In the genomic region with DNA sequence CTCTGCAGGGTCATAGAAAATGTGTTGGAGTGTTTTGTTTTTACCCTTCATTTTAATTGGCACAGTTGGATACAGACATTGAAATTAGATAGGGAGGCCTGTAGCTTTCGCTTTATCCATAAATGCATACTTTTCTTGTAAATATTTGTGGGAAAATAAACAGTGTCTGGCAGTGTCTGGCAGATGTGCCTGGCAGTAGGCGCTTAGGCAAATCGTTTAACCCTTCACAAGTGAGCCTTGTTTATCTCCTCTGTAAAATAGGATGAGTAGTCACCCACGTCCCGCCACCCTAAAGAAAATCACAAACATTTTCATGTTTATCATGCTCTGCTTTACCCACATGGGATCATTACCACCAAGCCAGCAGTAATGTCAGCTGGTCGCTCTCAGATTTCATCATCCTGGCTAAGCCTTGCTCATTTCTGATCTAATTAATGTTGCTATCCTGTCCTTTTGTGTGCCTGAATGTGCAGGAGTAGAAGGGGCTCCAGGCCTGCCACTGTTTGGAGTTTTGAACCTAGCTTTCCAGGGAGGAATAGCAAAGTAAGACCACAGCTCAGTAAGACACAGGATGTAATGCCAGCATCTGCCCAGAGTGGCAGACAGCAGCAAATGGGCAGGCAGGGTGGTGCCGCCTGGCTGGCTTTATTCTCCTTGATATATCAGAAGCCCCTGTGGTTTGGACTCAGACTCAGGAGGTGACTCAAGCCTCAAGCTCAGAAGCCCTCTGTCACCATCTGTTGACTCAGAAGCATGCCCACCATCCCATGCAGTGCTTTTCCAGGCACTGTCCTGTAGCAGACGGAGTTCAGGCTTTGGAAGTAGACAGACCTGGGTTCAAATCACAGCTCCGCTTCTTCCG, we compare ENCODE assay signal across 15 cellular contexts.
DNase-seq lines count a peak whose midpoint lies in the region; ATAC-seq, FAIRE-seq and TF ChIP-seq lines count a peak whose summit lies in the region.
"Had no signal": no experiment of that assay in that cellular context is flagged by ENCODE, and none has a peak within 500 bp of the region (broad histone marks: within the 10 kb centered on the region; RNA-seq: fewer than 3 reads in every experiment).

No MANE protein-coding gene starts in this region.

- no peak overlapping the region for H3K27ac ChIP-seq in astrocyte (ENCODE audit: low read depth, low read length)
- no peak overlapping the region for H3K27ac ChIP-seq in suprapubic skin
- H3K27ac ChIP-seq: parathyroid adenoma had no signal

- H3K4me3 Mint-ChIP-seq in astrocyte (ENCODE audit: unreplicated experiment) (no peak overlapping the region), glutamatergic neuron (ENCODE audit: unreplicated experiment) (no peak overlapping the region)
- H3K4me3 Mint-ChIP-seq: central memory CD8-positive, alpha-beta T cell had no signal

- no peaks in the 10 kb centered on the region for H3K79me2 ChIP-seq in astrocyte (ENCODE audit: insufficient read depth, low read length)
- H3K79me2 ChIP-seq: parathyroid adenoma had no signal

- no peak for TF ChIP-seq POLR2A in suprapubic skin (IDR thresholded peaks at IDR 0.05)

- H3K4me1 ChIP-seq in astrocyte (ENCODE audit: insufficient read depth, low read length) (peaks cover 14% of the 10 kb centered on the region), suprapubic skin (peaks cover 9% of the 10 kb centered on the region)
- H3K4me1 ChIP-seq: parathyroid adenoma, Peyer's patch had no signal

- TF ChIP-seq CTCF in AG09319 (IDR thresholded peaks at IDR 0.05; ENCODE audit: low read depth, low read length), result no peak
- TF ChIP-seq CTCF in astrocyte (IDR thresholded peaks at IDR 0.05; ENCODE audit: insufficient read depth, low read depth, low read length), result no peak
- no peak for TF ChIP-seq CTCF in glutamatergic neuron (IDR thresholded peaks at IDR 0.05; ENCODE audit: partially characterized antibody, unreplicated experiment)
- no peak for TF ChIP-seq CTCF in suprapubic skin (IDR thresholded peaks at IDR 0.05)

- peaks cover 6% of the 10 kb centered on the region for H3K27me3 Mint-ChIP-seq in astrocyte (ENCODE audit: low read depth, unreplicated experiment)
- H3K27me3 Mint-ChIP-seq in glutamatergic neuron (ENCODE audit: unreplicated experiment), result peaks cover 3% of the 10 kb centered on the region

- no peaks in the 10 kb centered on the region for H3K9me3 ChIP-seq in MG63
- no peaks in the 10 kb centered on the region for H3K9me3 ChIP-seq in astrocyte (ENCODE audit: insufficient read depth, low read depth, low read length)
- no peaks in the 10 kb centered on the region for H3K9me3 ChIP-seq in suprapubic skin
- H3K9me3 ChIP-seq: Peyer's patch had no signal

- H3K36me3 Mint-ChIP-seq in astrocyte (ENCODE audit: low read depth, unreplicated experiment), result no peaks in the 10 kb centered on the region
- H3K36me3 Mint-ChIP-seq in glutamatergic neuron (ENCODE audit: unreplicated experiment), result peaks cover 11% of the 10 kb centered on the region

- H3K4me3 ChIP-seq in MG63 (no peak overlapping the region), astrocyte (ENCODE audit: insufficient read depth, low read depth, low read length) (no peak overlapping the region), suprapubic skin (no peak overlapping the region)
- H3K4me3 ChIP-seq: Peyer's patch had no signal

- H3K4me1 Mint-ChIP-seq in astrocyte (ENCODE audit: low read depth, unreplicated experiment) (peaks cover 8% of the 10 kb centered on the region), glutamatergic neuron (ENCODE audit: low read depth, unreplicated experiment) (peaks cover 19% of the 10 kb centered on the region)

- WGBS in suprapubic skin, result 91% methylated on average over 10 of the region's 10 CpGs

- no peak overlapping the region for H2AFZ ChIP-seq in astrocyte (ENCODE audit: low read depth, low read length)
- H2AFZ ChIP-seq: parathyroid adenoma had no signal

- ATAC-seq in HG02885 (IDR thresholded peaks at IDR 0.05; ENCODE audit: poor library complexity, unreplicated experiment) (no peak), HG02981 (IDR thresholded peaks at IDR 0.05; ENCODE audit: unreplicated experiment) (no peak)

- H3K9ac ChIP-seq in astrocyte (ENCODE audit: low read length), result no peak overlapping the region
- H3K9ac ChIP-seq: parathyroid adenoma had no signal

- no peak for FAIRE-seq in astrocyte (lab: Jason Lieb, UNC)
- FAIRE-seq: urothelium cell line had no signal

- H3K27me3 ChIP-seq in MG63 (no peaks in the 10 kb centered on the region), astrocyte (ENCODE audit: insufficient read depth, low read length) (peaks cover 2% of the 10 kb centered on the region), suprapubic skin (peaks cover 2% of the 10 kb centered on the region)
- H3K27me3 ChIP-seq: Peyer's patch had no signal

- peak; percentile 10 for DNase-seq in AG09319 (ENCODE audit: extremely low read depth, low read depth)
- peak; percentile 76 for DNase-seq in MG63
- no peak for DNase-seq in astrocyte (ENCODE audit: low read depth)
- DNase-seq in glutamatergic neuron, result no peak
- no peak for DNase-seq in suprapubic skin (ENCODE audit: low spot score in 2 of 2)
- no peak for DNase-seq in epidermal melanocyte (ENCODE audit: insufficient read length, low spot score)
- DNase-seq: activated CD4-positive, alpha-beta T cell treated with anti-CD3 and anti-CD28 coated beads, Interleukin-2, amount 50 U/mL, for 48 hours; activated gamma-delta T cell; midbrain; Peyer's patch had no signal

- no peak overlapping the region for H3K4me2 ChIP-seq in astrocyte (ENCODE audit: low read length)

- H3K27ac Mint-ChIP-seq in astrocyte (ENCODE audit: unreplicated experiment), result peak overlapping the region; percentile 9
- peak overlapping the region; percentile 57 for H3K27ac Mint-ChIP-seq in glutamatergic neuron (ENCODE audit: unreplicated experiment)

- no peaks in the 10 kb centered on the region for H4K20me1 ChIP-seq in astrocyte (ENCODE audit: insufficient read depth, low read length)

- H3K36me3 ChIP-seq in MG63 (no peaks in the 10 kb centered on the region), astrocyte (ENCODE audit: insufficient read depth, low read length) (no peaks in the 10 kb centered on the region), suprapubic skin (no peaks in the 10 kb centered on the region)
- H3K36me3 ChIP-seq: Peyer's patch had no signal

- H3K9me3 Mint-ChIP-seq in astrocyte (ENCODE audit: unreplicated experiment) (no peaks in the 10 kb centered on the region), glutamatergic neuron (ENCODE audit: unreplicated experiment) (peaks cover 3% of the 10 kb centered on the region)
- H3K9me3 Mint-ChIP-seq: central memory CD8-positive, alpha-beta T cell had no signal

- TF ChIP-seq EP300 in suprapubic skin (IDR thresholded peaks at IDR 0.05), result no peak

Comparison
In these comparisons a context has a peak if more than half of its experiments do, and no peak if none do; other contexts are left out.
1. DNase-seq: peak in AG09319 (single experiment) and MG63 (single experiment); none in astrocyte (single experiment), glutamatergic neuron (single experiment), suprapubic skin (0 of 2) and epidermal melanocyte (single experiment).